Comparison of ENCODE assay signal across 1 cellular context in genomic region chr6:42894041-42894828, GRCh38.
TF ChIP-seq lines count a peak whose summit lies in the region.
"Not testable (repeated sequence)": the region's sequence is repeated elsewhere in the genome, so short reads cannot be mapped to it uniquely, and the experiment has no call there.

No MANE protein-coding gene starts in this region.

TF ChIP-seq in K562, 482 proteins besides CTCF, POLR2A, EP300 and RAD21 (continues in another document):
- TF ChIP-seq SMAD4 (CRISPR knock-in tag; conservative IDR thresholded peaks at IDR 0.05) (0 out of 2 replicates have a peak, but pooled peaks have one; percentile 39), ESRRA (IDR thresholded peaks at IDR 0.05; ENCODE audit: borderline replicate concordance, low read depth) (peak; percentile 64; the same call in 1 of the 2 replicates), HDAC2 (IDR thresholded peaks at IDR 0.05) (0 out of 2 replicates have a peak, but pooled peaks have one; percentile 26), ZNF639 (CRISPR knock-in tag; conservative IDR thresholded peaks at IDR 0.05 in 1 of 2, IDR thresholded peaks at IDR 0.05 in 1 of 2) (peak in 1 of 2 experiments; percentile 44; a peak in 1 of 4 replicates), SMARCE1 (IDR thresholded peaks at IDR 0.05) (peak; percentile 64; the same call in 1 of the 2 replicates), L3MBTL2 (IDR thresholded peaks at IDR 0.05) (0 out of 2 replicates have a peak, but pooled peaks have one; percentile 25), TEAD1 (CRISPR knock-in tag; IDR thresholded peaks at IDR 0.05) (peak; percentile 56 to 67; a peak in 1 of 4 replicates), SP1 (CRISPR knock-in tag; IDR thresholded peaks at IDR 0.05) (0 out of 2 replicates have a peak, but pooled peaks have one; percentile 11), CREM (IDR thresholded peaks at IDR 0.05; ENCODE audit: low read depth) (0 out of 2 replicates have a peak, but pooled peaks have one; percentile 14), LEF1 (IDR thresholded peaks at IDR 0.05) (peak; percentile 55), CTBP1 (IDR thresholded peaks at IDR 0.05; ENCODE audit: borderline replicate concordance) (peak; percentile 68; the same call in 1 of the 2 replicates), ZFX (CRISPR knock-in tag; IDR thresholded peaks at IDR 0.05) (peak; percentile 54), ARID1B (IDR thresholded peaks at IDR 0.05) (peak; percentile 80), DPF2 (IDR thresholded peaks at IDR 0.05) (peak; percentile 59), KLF16 (IDR thresholded peaks at IDR 0.05) (peak; percentile 70), STAT5A (IDR thresholded peaks at IDR 0.05; ENCODE audit: borderline replicate concordance, low read length) (peak; percentile 8; the same call in 1 of the 2 replicates), TFAP4 (CRISPR knock-in tag; IDR thresholded peaks at IDR 0.05; ENCODE audit: borderline replicate concordance) (0 out of 2 replicates have a peak, but pooled peaks have one; percentile 24), NFE2 (IDR thresholded peaks at IDR 0.05; ENCODE audit: low read depth) (0 out of 2 replicates have a peak, but pooled peaks have one; percentile 15), SMARCC2 (IDR thresholded peaks at IDR 0.05; ENCODE audit: low read depth) (0 out of 2 replicates have a peak, but pooled peaks have one; percentile 36), TRIM24 (IDR thresholded peaks at IDR 0.05) (peak; percentile 23 to 34; a peak in 1 of 4 replicates), SMARCA4 (IDR thresholded peaks at IDR 0.05) (0 out of 2 replicates have a peak, but pooled peaks have one; percentile 60), CXXC5 (CRISPR knock-in tag; IDR thresholded peaks at IDR 0.05) (0 out of 2 replicates have a peak, but pooled peaks have one; percentile 23), RNF2 (IDR thresholded peaks at IDR 0.05) (peak; percentile 85), PTTG1 (tag; IDR thresholded peaks at IDR 0.05; ENCODE audit: low read depth) (peak; percentile 63; the same call in 1 of the 2 replicates), ZBTB11 (CRISPR knock-in tag; IDR thresholded peaks at IDR 0.05) (peak in 1 of 3 experiments; percentile 58; a peak in 1 of 6 replicates), GATA2 (CRISPR knock-in tag; IDR thresholded peaks at IDR 0.05) (peak; percentile 85), MTA2 (IDR thresholded peaks at IDR 0.05; ENCODE audit: low read depth) (peak; percentile 9; the same call in 1 of the 2 replicates), CBFA2T2 (conservative IDR thresholded peaks at IDR 0.05) (peak; percentile 81), CREB3 (tag; conservative IDR thresholded peaks at IDR 0.05; ENCODE audit: low read depth) (0 out of 2 replicates have a peak, but pooled peaks have one; percentile 36), PTRF (tag; IDR thresholded peaks at IDR 0.05) (peak; percentile 63; the same call in 1 of the 2 replicates), TBL1XR1 (IDR thresholded peaks at IDR 0.05; ENCODE audit: low read length in 2 of 2) (peak in 1 of 2 experiments; percentile 44; a peak in 1 of 4 replicates), NFIC (IDR thresholded peaks at IDR 0.05) (peak; percentile 27; the same call in 1 of the 2 replicates), PBX2 (tag; conservative IDR thresholded peaks at IDR 0.05; ENCODE audit: low read depth) (0 out of 2 replicates have a peak, but pooled peaks have one; percentile 19), MAX (CRISPR knock-in tag; IDR thresholded peaks at IDR 0.05) (0 out of 2 replicates have a peak, but pooled peaks have one; percentile 24), BHLHE40 (IDR thresholded peaks at IDR 0.05; ENCODE audit: low read length) (0 out of 2 replicates have a peak, but pooled peaks have one; percentile 33), TEAD4 (IDR thresholded peaks at IDR 0.05; ENCODE audit: low read length) (peak; percentile 74), MTA3 (IDR thresholded peaks at IDR 0.05; ENCODE audit: borderline replicate concordance) (peak; percentile 24; the same call in 1 of the 2 replicates), HES1 (IDR thresholded peaks at IDR 0.05; ENCODE audit: low read depth) (peak; percentile 63; the same call in 1 of the 2 replicates), KDM1A (IDR thresholded peaks at IDR 0.05) (peak; percentile 75 to 76; a peak in 3 of 4 replicates), TCF3 (CRISPR knock-in tag; IDR thresholded peaks at IDR 0.05) (peak; percentile 88), ZNF740 (tag; IDR thresholded peaks at IDR 0.05) (peak in 1 of 2 experiments; percentile 56; a peak in 1 of 4 replicates), CBFA2T3 (IDR thresholded peaks at IDR 0.05) (peak; percentile 86), ATF1 (tag; IDR thresholded peaks at IDR 0.05) (0 out of 2 replicates have a peak, but pooled peaks have one; percentile 13), MBD1 (CRISPR knock-in tag; IDR thresholded peaks at IDR 0.05) (0 out of 2 replicates have a peak, but pooled peaks have one; percentile 51), NCOR1 (IDR thresholded peaks at IDR 0.05) (peak; percentile 78), GATAD2A (IDR thresholded peaks at IDR 0.05) (0 out of 2 replicates have a peak, but pooled peaks have one; percentile 55), SOX6 (IDR thresholded peaks at IDR 0.05) (peak; percentile 92), RCOR1 (IDR thresholded peaks at IDR 0.05; ENCODE audit: borderline replicate concordance in 1 of 2, low read depth in 2 of 2, low read length in 2 of 2) (peak in 1 of 2 experiments; percentile 61; a peak in 1 of 4 replicates)
- TF ChIP-seq PBX2 (CRISPR knock-in tag; IDR thresholded peaks at IDR 0.05; ENCODE audit: low read depth); TEAD4 (CRISPR knock-in tag; IDR thresholded peaks at IDR 0.05; ENCODE audit: borderline replicate concordance); ZNF740 (CRISPR knock-in tag; IDR thresholded peaks at IDR 0.05); ATF1 (CRISPR knock-in tag; IDR thresholded peaks at IDR 0.05): not testable (repeated sequence)
